Comparison of ENCODE assay signal across 2 cellular contexts in the genomic region with DNA sequence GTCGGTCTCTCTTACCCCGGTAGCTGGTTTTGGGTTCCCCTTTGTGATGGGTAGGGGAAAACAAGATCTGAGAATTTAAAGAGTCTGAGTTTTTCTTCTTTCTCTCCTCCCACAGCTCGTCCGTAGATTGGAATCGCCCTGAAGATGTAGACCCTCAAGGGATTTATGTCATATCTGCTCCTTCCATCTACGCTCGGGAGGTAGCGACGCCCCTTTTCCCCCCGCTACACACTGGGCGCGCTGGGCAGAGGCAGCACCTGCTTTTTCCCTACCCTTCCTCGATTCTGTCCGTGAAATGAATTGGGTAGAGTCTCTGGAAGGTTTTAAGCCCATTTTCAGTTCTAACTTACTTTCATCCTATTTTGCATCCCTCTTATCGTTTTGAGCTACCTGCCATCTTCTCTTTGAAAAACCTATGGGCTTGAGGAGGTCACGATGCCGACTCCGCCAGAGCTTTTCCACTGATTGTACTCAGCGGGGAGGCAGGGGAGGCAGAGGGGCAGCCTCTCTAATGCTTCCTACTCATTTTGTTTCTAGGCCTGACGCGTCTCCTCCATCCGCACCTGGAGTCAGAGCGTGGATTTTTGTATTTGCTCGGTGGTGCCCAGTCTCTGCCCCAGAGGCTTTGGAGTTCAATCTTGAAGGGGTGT.
TF ChIP-seq lines count a peak whose summit lies in the region.

No MANE protein-coding gene starts in this region.

TF ChIP-seq in GM23338, 12 proteins besides CTCF, POLR2A, EP300 and RAD21:
- TF ChIP-seq EZH2phosphoT487 (IDR thresholded peaks at IDR 0.05; ENCODE audit: unreplicated experiment) (no peak), NANOG (IDR thresholded peaks at IDR 0.05; ENCODE audit: borderline replicate concordance) (no peak), EZH2 (IDR thresholded peaks at IDR 0.05; ENCODE audit: low read depth, unreplicated experiment) (peak; percentile 32)
TF ChIP-seq in GM23338: peak in this region for 1.

TF ChIP-seq in H1, 55 proteins besides CTCF, POLR2A, EP300 and RAD21:
- TF ChIP-seq ASH2L (IDR thresholded peaks at IDR 0.05; ENCODE audit: low read length): peak; percentile 4
- no peak for TF ChIP-seq SP2 (IDR thresholded peaks at IDR 0.05; ENCODE audit: low read length)
- no peak for TF ChIP-seq NANOG (IDR thresholded peaks at IDR 0.05; ENCODE audit: insufficient read depth, low read depth, low read length, poor library complexity, severe bottlenecking)
- TF ChIP-seq SIN3A (conservative IDR thresholded peaks at IDR 0.05 in 1 of 2, IDR thresholded peaks at IDR 0.05 in 1 of 2; ENCODE audit: low read depth in 1 of 2, low read length in 2 of 2): no peak
- TF ChIP-seq RBBP5 (IDR thresholded peaks at IDR 0.05; ENCODE audit: borderline replicate concordance, low read depth, low read length): no peak
- TF ChIP-seq TEAD4 (IDR thresholded peaks at IDR 0.05; ENCODE audit: low read depth, low read length): no peak
- TF ChIP-seq BCL11A (IDR thresholded peaks at IDR 0.05; ENCODE audit: low read depth in 2 of 2, low read length in 2 of 2): no peak
- TF ChIP-seq EZH2 (IDR thresholded peaks at IDR 0.05; ENCODE audit: low read depth, low read length, severe bottlenecking): peak; percentile 53
TF ChIP-seq in H1: peak in this region for 2.
